Comparison of ENCODE assay signal across 12 cellular contexts in the genomic region with DNA sequence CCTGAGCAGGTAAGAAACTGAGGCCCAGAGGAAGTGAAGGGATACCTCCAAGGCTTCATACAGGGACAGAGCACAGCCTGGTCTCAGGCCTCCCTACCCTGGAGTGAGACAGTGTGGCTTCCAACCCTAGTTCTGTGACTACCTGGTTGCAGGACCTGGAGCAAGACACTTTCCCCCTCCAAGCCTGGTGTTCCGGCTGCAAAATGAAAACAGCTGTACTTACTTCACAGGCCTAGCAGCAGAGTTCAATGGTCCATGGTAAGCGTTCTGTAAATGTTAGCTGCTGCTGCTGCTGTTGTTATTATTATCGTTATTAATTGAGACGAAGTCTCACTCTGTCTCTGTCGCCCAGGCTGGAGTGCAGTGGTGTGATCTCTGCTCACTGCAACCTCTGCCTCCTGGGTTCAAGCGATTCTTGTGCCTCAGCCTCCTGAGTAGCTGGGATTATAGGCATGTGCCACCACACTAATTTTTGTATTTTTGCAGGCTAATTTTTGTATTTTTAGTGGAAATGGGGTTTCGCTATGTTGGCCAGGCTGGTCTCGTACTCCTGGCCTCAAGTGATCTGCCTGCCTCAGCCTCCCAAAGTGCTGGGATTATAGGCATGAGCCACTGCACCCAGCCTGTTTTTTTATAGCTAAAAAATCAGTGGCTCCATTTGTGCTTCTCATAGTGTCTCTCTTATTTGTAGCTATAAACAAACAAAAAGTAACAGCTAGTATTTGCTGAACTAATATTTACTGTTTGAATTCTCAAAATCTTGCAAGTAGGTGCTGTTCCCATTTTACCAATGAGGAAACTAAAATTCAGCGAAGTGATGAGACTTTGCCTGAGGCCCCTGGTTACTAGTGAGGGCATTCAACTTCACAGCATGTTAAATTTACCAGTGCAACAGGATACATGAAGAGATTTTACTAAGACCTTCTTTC. TPM values are rescaled to one million over a fixed set of nuclear protein-coding genes. Genes with fewer than 3 reads are reported as not detected.
DNase-seq lines count a peak whose midpoint lies in the region; ATAC-seq, FAIRE-seq and TF ChIP-seq lines count a peak whose summit lies in the region.
"Had no signal": no experiment of that assay in that cellular context is flagged by ENCODE, and none has a peak within 500 bp of the region (broad histone marks: within the 10 kb centered on the region; RNA-seq: fewer than 3 reads in every experiment).

No MANE protein-coding gene starts in this region.

- TF ChIP-seq CTCF in 22Rv1 (IDR thresholded peaks at IDR 0.05) (no peak), HCT116 (IDR thresholded peaks at IDR 0.05 in 2 of 3, conservative IDR thresholded peaks at IDR 0.05 in 1 of 3; ENCODE audit: borderline replicate concordance in 1 of 3, insufficient read depth in 1 of 3, low read depth in 2 of 3, low read length in 2 of 3) (no peak)

- BruUV-seq in HCT116 (replicated peaks; lab: Mats Ljungman, UMichigan): no TSS peak

- peak overlapping the region; percentile 73 for H3K27ac ChIP-seq in 22Rv1
- H3K27ac ChIP-seq in HCT116 (ENCODE audit: low read depth, low read length): peak overlapping the region; percentile 79
- peak overlapping the region; percentile 85 for H3K27ac ChIP-seq in mesodermal cell (ENCODE audit: low read depth, low read length, severe bottlenecking)

- H3K4me2 ChIP-seq in HCT116 (ENCODE audit: low read length): peak overlapping the region; percentile 54

- peaks cover 47% of the 10 kb centered on the region for H3K36me3 Mint-ChIP-seq in activated naive CD8-positive, alpha-beta T cell treated with anti-CD3 and anti-CD28 coated beads, Interleukin-2, amount 10 ng/mL, durations not matched to agents 7 days and 5 days

- H4K20me1 ChIP-seq in HCT116 (ENCODE audit: insufficient read depth): no peaks in the 10 kb centered on the region

- no peak overlapping the region for H2AFZ ChIP-seq in HCT116 (ENCODE audit: low read depth, low read length, poor library complexity, severe bottlenecking)

- peaks cover 5 to 44% of the 10 kb centered on the region in 2 experiments; a peak in 3 of 4 replicates for H3K36me3 ChIP-seq in HCT116 (ENCODE audit: control insufficient read depth in 1 of 2, insufficient read depth in 2 of 2, low read length in 2 of 2)
- H3K36me3 ChIP-seq in mesodermal cell (ENCODE audit: control insufficient read depth, insufficient read depth, low read length): peaks cover 43% of the 10 kb centered on the region

- TF ChIP-seq RAD21 in HCT116 (IDR thresholded peaks at IDR 0.05; ENCODE audit: low read depth): no peak

- FAIRE-seq in frontal cortex (lab: Jason Lieb, UNC): no peak

- ATAC-seq in HCT116: peak; percentile 11
- ATAC-seq in activated naive CD8-positive, alpha-beta T cell treated with anti-CD3 and anti-CD28 coated beads, Interleukin-2, amount 10 ng/mL, durations not matched to agents 7 days and 5 days (ENCODE audit: low read depth): no peak

- CTCF ChIA-PET in HCT116 (lab: Charles Lee): interaction anchor here (0.6 kb wide), 1 partner anchor 18 kb away, joined by 3 read pairs; no protein-coding TSS in a partner anchor

- H3K27me3 Mint-ChIP-seq in activated naive CD8-positive, alpha-beta T cell treated with anti-CD3 and anti-CD28 coated beads, Interleukin-2, amount 10 ng/mL, durations not matched to agents 7 days and 5 days: no peaks in the 10 kb centered on the region

- peaks cover 76 to 98% of the 10 kb centered on the region in 2 experiments for H3K4me1 ChIP-seq in HCT116 (ENCODE audit: control insufficient read depth in 1 of 2, insufficient read depth in 2 of 2, low read length in 2 of 2)
- peaks cover 76% of the 10 kb centered on the region for H3K4me1 ChIP-seq in mesodermal cell (ENCODE audit: control insufficient read depth, insufficient read depth, low read length, poor library complexity, severe bottlenecking)

- peaks cover 99% of the 10 kb centered on the region for H3K79me2 ChIP-seq in HCT116 (ENCODE audit: insufficient read depth, low read length)

- H3K4me1 Mint-ChIP-seq in activated naive CD8-positive, alpha-beta T cell treated with anti-CD3 and anti-CD28 coated beads, Interleukin-2, amount 10 ng/mL, durations not matched to agents 7 days and 5 days: peaks cover 79% of the 10 kb centered on the region

- RAD21 ChIA-PET in HCT116 (lab: Charles Lee; ENCODE audit: low non-redundant PET in 1 of 2, low total read pairs in 2 of 2, uncharacterized antibody in 2 of 2, unreplicated experiment in 2 of 2): no interaction called here

- TF ChIP-seq POLR2A in HCT116 (IDR thresholded peaks at IDR 0.05; ENCODE audit: borderline replicate concordance, extremely low read depth, insufficient read depth, insufficient read length): no peak

- no peaks in the 10 kb centered on the region for H3K27me3 ChIP-seq in HCT116 (ENCODE audit: insufficient read depth, low read length)

- H3K9me3 Mint-ChIP-seq in activated naive CD8-positive, alpha-beta T cell treated with anti-CD3 and anti-CD28 coated beads, Interleukin-2, amount 10 ng/mL, durations not matched to agents 7 days and 5 days: no peaks in the 10 kb centered on the region

- 95 to 100% methylated on average over 6 to 8 of the region's 9 CpGs for WGBS in mesodermal cell (ENCODE audit: insufficient coverage in 2 of 2), 2 experiments

- intact Hi-C loops in HCT116 (cut with micrococcal nuclease): no loop called here

- no peaks in the 10 kb centered on the region for H3K9me2 ChIP-seq in HCT116 (ENCODE audit: insufficient read depth)

- peak overlapping the region; percentile 47 for H3K4me3 Mint-ChIP-seq in activated naive CD8-positive, alpha-beta T cell treated with anti-CD3 and anti-CD28 coated beads, Interleukin-2, amount 10 ng/mL, durations not matched to agents 7 days and 5 days

- DNase-seq in HCT116 (ENCODE audit: low read depth, low spot score) (no peak), frontal cortex (ENCODE audit: low spot score in 2 of 2) (no peak), RKO (ENCODE audit: low spot score) (no peak), NCI-H1048 (lab: John Stamatoyannopoulos, UW) (no peak)
- no peak for DNase-seq in activated naive CD8-positive, alpha-beta T cell treated with anti-CD3 and anti-CD28 coated beads, Interleukin-2, amount 10 ng/mL, durations not matched to agents 7 days and 5 days
- DNase-seq in stimulated activated CD8-positive, alpha-beta memory T cell treated with anti-CD3 and anti-CD28 coated beads, Interleukin-4, amount 100 ng/mL, for 48 hours: no peak
- DNase-seq: DMS53, KBM-7 had no signal

- POLR2A ChIA-PET in HCT116 (lab: Charles Lee): interaction anchor here (1.0 kb wide), 1 partner anchor 18 kb away, joined by 3 read pairs; no protein-coding TSS in a partner anchor
- POLR2A ChIA-PET in activated naive CD8-positive, alpha-beta T cell treated with anti-CD3 and anti-CD28 coated beads, Interleukin-2, amount 10 ng/mL, durations not matched to agents 7 days and 5 days (lab: Charles Lee): interaction anchor here (1.1 to 1.7 kb wide), 3 partner anchors 17 to 44 kb away, joined by 3 to 8 read pairs (median 3); partner anchors contain the start of gene BCL2L1

- peak overlapping the region; percentile 37 for H3K9ac ChIP-seq in HCT116 (ENCODE audit: low read length)

- H3K4me3 ChIP-seq in HCT116 (replicated peaks in 1 of 2; ENCODE audit: low read depth in 1 of 2, low read length in 2 of 2): no peak overlapping the region
- H3K4me3 ChIP-seq in mesodermal cell (ENCODE audit: extremely low read depth, insufficient read depth, low read length, poor library complexity, severe bottlenecking): no peak overlapping the region

- H3K9me3 ChIP-seq in HCT116 (ENCODE audit: control insufficient read depth in 1 of 2, insufficient read depth in 1 of 2, low read depth in 1 of 2, low read length in 2 of 2) (no peaks in the 10 kb centered on the region), mesodermal cell (ENCODE audit: control insufficient read depth, low read length) (no peaks in the 10 kb centered on the region)

- H3K27ac Mint-ChIP-seq in activated naive CD8-positive, alpha-beta T cell treated with anti-CD3 and anti-CD28 coated beads, Interleukin-2, amount 10 ng/mL, durations not matched to agents 7 days and 5 days: peak overlapping the region; percentile 84

TF ChIP-seq in HCT116, 20 proteins besides CTCF, POLR2A, EP300 and RAD21 (continues in another document):
- TF ChIP-seq CBX3 (IDR thresholded peaks at IDR 0.05; ENCODE audit: low read depth) (no peak), SRF (IDR thresholded peaks at IDR 0.05; ENCODE audit: low read depth) (no peak)

RNA-seq across cellular contexts. Expression of gene COX4I2, which starts 41.9 kb away (rescaled TPM):
- total RNA-seq in HCT116 (2021; ENCODE audit: unreplicated experiment) (not detected), frontal cortex (1.2 TPM)
- polyA plus RNA-seq in HCT116 (2012): 0.11 TPM in 1 of 2 replicates, not detected in the other
- total RNA-seq in activated naive CD8-positive, alpha-beta T cell treated with anti-CD3 and anti-CD28 coated beads, Interleukin-2, amount 10 ng/mL, durations not matched to agents 7 days and 5 days: not detected
- not detected for polyA plus RNA-seq in mesodermal cell (2013, experiment 1 of 2)
- not detected for polyA plus RNA-seq in mesodermal cell (2013, experiment 2 of 2)
- total RNA-seq: NCI-H460; T-helper 1 cell treated with Interleukin-12 subunit alpha and Interleukin-12 subunit beta and Interleukin-4 antibody, amounts not matched to agents 30 ng/mL and 1 ng/mL, for 36 hours had no signal

RNA-seq across cellular contexts. Expression of gene BCL2L1, which starts 43.0 kb away (rescaled TPM):
- total RNA-seq in HCT116 (2021; ENCODE audit: unreplicated experiment) (226 TPM), frontal cortex (32.6 TPM)
- polyA plus RNA-seq in HCT116 (2012): 186 and 209 TPM in 2 replicates
- 10 to 100 TPM; 61.7 to 64.5 TPM for total RNA-seq in activated naive CD8-positive, alpha-beta T cell treated with anti-CD3 and anti-CD28 coated beads, Interleukin-2, amount 10 ng/mL, durations not matched to agents 7 days and 5 days
- 39.7 TPM for polyA plus RNA-seq in mesodermal cell (2013, experiment 1 of 2)
- polyA plus RNA-seq in mesodermal cell (2013, experiment 2 of 2): 34.7 TPM

RNA-seq across cellular contexts. Expression of gene TPX2, which starts 59.5 kb away (rescaled TPM):
- 163 TPM for total RNA-seq in HCT116 (2021; ENCODE audit: unreplicated experiment)
- 94.9 and 129 TPM in 2 replicates for polyA plus RNA-seq in HCT116 (2012)
- 100 to 1,000 TPM; 111 to 114 TPM for total RNA-seq in activated naive CD8-positive, alpha-beta T cell treated with anti-CD3 and anti-CD28 coated beads, Interleukin-2, amount 10 ng/mL, durations not matched to agents 7 days and 5 days
- 94.0 TPM for polyA plus RNA-seq in mesodermal cell (2013, experiment 1 of 2)
- polyA plus RNA-seq in mesodermal cell (2013, experiment 2 of 2): 110 TPM
- total RNA-seq in frontal cortex: 5.7 TPM

Comparison
In these comparisons a context has a peak if more than half of its experiments do, and no peak if none do; other contexts are left out.
1. RNA of gene TPX2, which starts 59.5 kb away (total RNA-seq): 163 TPM in HCT116 (single experiment) and 111 to 114 TPM in activated naive CD8-positive, alpha-beta T cell treated with anti-CD3 and anti-CD28 coated beads, Interleukin-2, amount 10 ng/mL, durations not matched to agents 7 days and 5 days; 5.7 TPM in frontal cortex (single experiment); every median in the first group is over 10 times any median in the second.
2. Peak in every context shown above with its lines, with median percentiles within 50 percentile points of each other: H3K27ac ChIP-seq.